9 cellular contexts compared by ENCODE assay signal in genomic region chr6:166466178-166467122, GRCh38.
DNase-seq lines count a peak whose midpoint lies in the region; ATAC-seq, FAIRE-seq and TF ChIP-seq lines count a peak whose summit lies in the region.
"Had no signal": no experiment of that assay in that cellular context is flagged by ENCODE, and none has a peak within 500 bp of the region (broad histone marks: within the 10 kb centered on the region; RNA-seq: fewer than 3 reads in every experiment).

No MANE protein-coding gene starts in this region.

- no peaks in the 10 kb centered on the region for H3K27me3 Mint-ChIP-seq in activated CD4-positive, alpha-beta T cell treated with anti-CD3 and anti-CD28 coated beads, Interleukin-2, amount 10 ng/mL, durations not matched to agents 7 days and 5 days

- no peak overlapping the region for H3K4me3 ChIP-seq in fibroblast of pulmonary artery (replicated peaks; ENCODE audit: low read depth, low read length)

- no peak for FAIRE-seq in GM19239 (lab: Jason Lieb, UNC)

- CTCF ChIA-PET in activated CD4-positive, alpha-beta T cell treated with anti-CD3 and anti-CD28 coated beads, Interleukin-2, amount 10 ng/mL, durations not matched to agents 7 days and 5 days (lab: Charles Lee) = no interaction called here

- no peaks in the 10 kb centered on the region for H3K36me3 Mint-ChIP-seq in activated CD4-positive, alpha-beta T cell treated with anti-CD3 and anti-CD28 coated beads, Interleukin-2, amount 10 ng/mL, durations not matched to agents 7 days and 5 days (ENCODE audit: low read depth)

- POLR2A ChIA-PET in activated CD4-positive, alpha-beta T cell treated with anti-CD3 and anti-CD28 coated beads, Interleukin-2, amount 10 ng/mL, durations not matched to agents 7 days and 5 days (lab: Charles Lee) = no interaction called here

- H3K9me3 Mint-ChIP-seq in activated CD4-positive, alpha-beta T cell treated with anti-CD3 and anti-CD28 coated beads, Interleukin-2, amount 10 ng/mL, durations not matched to agents 7 days and 5 days = no peaks in the 10 kb centered on the region

- no peak overlapping the region for H3K4me3 Mint-ChIP-seq in activated CD4-positive, alpha-beta T cell treated with anti-CD3 and anti-CD28 coated beads, Interleukin-2, amount 10 ng/mL, durations not matched to agents 7 days and 5 days

- DNase-seq in Daoy (ENCODE audit: low read depth) (peak; percentile 14), RKO (ENCODE audit: low spot score) (peak; percentile 62), fibroblast of pulmonary artery (ENCODE audit: low read depth) (peak; percentile 91), pulmonary artery endothelial cell (ENCODE audit: low read depth, low spot score) (peak; percentile 64), GDM1 (lab: John Stamatoyannopoulos, UW) (no peak), GM19239 (ENCODE audit: insufficient read length, low spot score) (no peak)
- no peak for DNase-seq in activated CD4-positive, alpha-beta T cell treated with anti-CD3 and anti-CD28 coated beads, Interleukin-2, amount 10 ng/mL, durations not matched to agents 7 days and 5 days
- DNase-seq: NCI-H1417 had no signal

- no peak for ATAC-seq in GM19328 (IDR thresholded peaks at IDR 0.05; ENCODE audit: unreplicated experiment)

- TF ChIP-seq CTCF in fibroblast of pulmonary artery (IDR thresholded peaks at IDR 0.05; ENCODE audit: low read length, missing control alignments) = no peak

- H3K4me1 Mint-ChIP-seq in activated CD4-positive, alpha-beta T cell treated with anti-CD3 and anti-CD28 coated beads, Interleukin-2, amount 10 ng/mL, durations not matched to agents 7 days and 5 days = no peaks in the 10 kb centered on the region

- H3K27ac Mint-ChIP-seq in activated CD4-positive, alpha-beta T cell treated with anti-CD3 and anti-CD28 coated beads, Interleukin-2, amount 10 ng/mL, durations not matched to agents 7 days and 5 days = no peak overlapping the region

Comparison
In these comparisons a context has a peak if more than half of its experiments do, and no peak if none do; other contexts are left out.
1. DNase-seq: peak in Daoy (single experiment), RKO (single experiment), fibroblast of pulmonary artery (single experiment) and pulmonary artery endothelial cell (single experiment); none in activated CD4-positive, alpha-beta T cell treated with anti-CD3 and anti-CD28 coated beads, Interleukin-2, amount 10 ng/mL, durations not matched to agents 7 days and 5 days (single experiment), GDM1 (single experiment) and GM19239 (single experiment).